8 cellular contexts compared by ENCODE assay signal in genomic region chr19:2168619-2169424, GRCh38. TPM values are rescaled to one million over a fixed set of nuclear protein-coding genes. Genes with fewer than 3 reads are reported as not detected.
DNase-seq lines count a peak whose midpoint lies in the region; ATAC-seq and TF ChIP-seq lines count a peak whose summit lies in the region.

No MANE protein-coding gene starts in this region.

- intact Hi-C loops in lower leg skin (cut with DNase I; ENCODE audit: low total_unique reads), result no loop called here

- TF ChIP-seq POLR2A in lower leg skin (IDR thresholded peaks at IDR 0.05), result no peak

- peak; percentile 43 for ATAC-seq in GM21723 (IDR thresholded peaks at IDR 0.05; ENCODE audit: unreplicated experiment)

- H3K4me3 ChIP-seq in LNCaP clone FGC (ENCODE audit: low read depth, low read length) (no peak overlapping the region), coronary artery (peak overlapping the region; percentile 54), lower leg skin (ENCODE audit: low read depth, poor library complexity, severe bottlenecking) (no peak overlapping the region)

- H3K27ac ChIP-seq in coronary artery, result peak overlapping the region; percentile 77 to 94

- WGBS in lower leg skin, 2 donors, result 10 to 12% methylated on average over 23 to 24 of the region's 24 CpGs

- DNase-seq in EL (peak; percentile 99), LNCaP clone FGC (ENCODE audit: low read depth) (peak; percentile 84), coronary artery (ENCODE audit: low spot score) (peak; percentile 100), lower leg skin (ENCODE audit: low spot score in 2 of 2) (peak; percentile 97 to 99), NCI-H526 treated with DMSO at 0.1 percent for 48 hours (lab: John Stamatoyannopoulos, UW) (no peak)
- DNase-seq in activated CD4-positive, alpha-beta T cell treated with anti-CD3 and anti-CD28 coated beads for 1 hour, result peak; percentile 29
- peak; percentile 58 to 77 for DNase-seq in stimulated activated CD4-positive, alpha-beta T cell treated with anti-CD3 and anti-CD28 coated beads, Interleukin-4, amount 100 ng/mL, for 48 hours (ENCODE audit: low read depth in 2 of 2)

- TF ChIP-seq CTCF in LNCaP clone FGC (IDR thresholded peaks at IDR 0.05; ENCODE audit: control insufficient read depth, extremely low read depth, insufficient read depth) (no peak), coronary artery (IDR thresholded peaks at IDR 0.05) (no peak), lower leg skin (IDR thresholded peaks at IDR 0.05) (no peak)

RNA-seq across cellular contexts. Expression of gene DOT1L, which starts 5.1 kb away (rescaled TPM):
- 10 to 100 TPM; 17.5 to 31.3 (median 20.7) TPM for total RNA-seq in lower leg skin

RNA-seq across cellular contexts. Expression of gene AP3D1, which starts 17.5 kb away (rescaled TPM):
- 10 to 100 TPM; 46.5 to 84.7 (median 71.8) TPM for total RNA-seq in lower leg skin
